Comparison of ENCODE assay signal across 8 cellular contexts in genomic region chr7:29988391-29989256, GRCh38. TPM values are rescaled to one million over a fixed set of nuclear protein-coding genes. Genes with fewer than 3 reads are reported as not detected.
DNase-seq lines count a peak whose midpoint lies in the region; ATAC-seq and TF ChIP-seq lines count a peak whose summit lies in the region.

No MANE protein-coding gene starts in this region.

- peaks cover 7% of the 10 kb centered on the region for H3K9me3 Mint-ChIP-seq in mesothelial cell of epicardium

- TF ChIP-seq CTCF in mesothelial cell of epicardium (IDR thresholded peaks at IDR 0.05; ENCODE audit: unreplicated experiment), result no peak

- H3K9me3 ChIP-seq in esophagus (ENCODE audit: control insufficient read depth in 2 of 2, insufficient read depth in 1 of 2, low read depth in 1 of 2, low read length in 1 of 2), result no peaks in the 10 kb centered on the region

- peaks cover 0 to 3% of the 10 kb centered on the region in 2 donors for H3K4me1 ChIP-seq in esophagus (ENCODE audit: control insufficient read depth in 2 of 2, insufficient read depth in 2 of 2, low read length in 1 of 2)

- peaks cover 10% of the 10 kb centered on the region for H3K36me3 Mint-ChIP-seq in mesothelial cell of epicardium

- peaks cover 19% of the 10 kb centered on the region for H3K4me1 Mint-ChIP-seq in mesothelial cell of epicardium

- H3K4me3 ChIP-seq in esophagus (ENCODE audit: low read depth in 1 of 2, low read length in 2 of 2), result peak overlapping the region; percentile 75 to 89

- peak overlapping the region; percentile 99 for H3K27ac Mint-ChIP-seq in mesothelial cell of epicardium

- H3K27ac ChIP-seq in esophagus (ENCODE audit: low read depth in 2 of 2, low read length in 1 of 2) (peak overlapping the region; percentile 85 to 96), substantia nigra (ENCODE audit: low read depth, low read length, poor library complexity, severe bottlenecking) (peak overlapping the region; percentile 86)

- DNase-seq in NCI-H2081 (lab: John Stamatoyannopoulos, UW), result peak; percentile 37 to 79
- no peak for DNase-seq in NCI-H2081 treated with DMSO at 0.1 percent for 48 hours (lab: John Stamatoyannopoulos, UW)
- DNase-seq in NCI-H2171 treated with DMSO at 0.1 percent for 48 hours (lab: John Stamatoyannopoulos, UW), result peak; percentile 66
- peak; percentile 45 for DNase-seq in activated T-cell treated with anti-CD3 and anti-CD28 coated beads, Interleukin-2, amount 50 U/mL, for 1 hour
- DNase-seq in mesothelial cell of epicardium (ENCODE audit: low spot score in 2 of 2, unreplicated experiment in 2 of 2), result peak; percentile 29 to 66
- peak in 26 of 49 donors; percentile 21 to 78 (median 46) for DNase-seq in substantia nigra (lab: John Stamatoyannopoulos, UW)

- H3K27me3 Mint-ChIP-seq in mesothelial cell of epicardium (ENCODE audit: low read depth), result no peaks in the 10 kb centered on the region

- WGBS in esophagus, 2 donors, result 8 to 17% methylated on average over 45 to 75 of the region's 75 CpGs

- H3K36me3 ChIP-seq in esophagus (ENCODE audit: control insufficient read depth in 2 of 2, insufficient read depth in 2 of 2, low read length in 1 of 2), result no peaks in the 10 kb centered on the region

- peak; percentile 35 for ATAC-seq in HG02642 (IDR thresholded peaks at IDR 0.05; ENCODE audit: poor library complexity, unreplicated experiment)

- H3K4me3 Mint-ChIP-seq in mesothelial cell of epicardium, result peak overlapping the region; percentile 88

- no peaks in the 10 kb centered on the region for H3K27me3 ChIP-seq in esophagus (ENCODE audit: control insufficient read depth in 1 of 2, insufficient read depth in 2 of 2, low read length in 2 of 2)

RNA-seq across cellular contexts. Expression of gene SCRN1, which starts 1.0 kb away (rescaled TPM):
- polyA plus RNA-seq in esophagus, result 1 to 10 TPM; 3.0 to 8.2 TPM
- 81.3 to 86.4 TPM (median 85.0 TPM) in 3 replicates for total RNA-seq in mesothelial cell of epicardium

RNA-seq across cellular contexts. Expression of gene FKBP14, which starts 37.9 kb away (rescaled TPM):
- polyA plus RNA-seq in esophagus, result 1 to 10 TPM; 1.9 to 3.0 TPM
- total RNA-seq in mesothelial cell of epicardium, result 42.4 to 48.0 TPM (median 45.5 TPM) in 3 replicates

RNA-seq across cellular contexts. Expression of gene PLEKHA8, which starts 39.6 kb away (rescaled TPM):
- polyA plus RNA-seq in esophagus, result 1 to 10 TPM; 2.3 to 2.7 TPM
- total RNA-seq in mesothelial cell of epicardium, result 39.8 to 43.5 TPM (median 40.3 TPM) in 3 replicates
